9 cellular contexts compared by ENCODE assay signal in the genomic region with DNA sequence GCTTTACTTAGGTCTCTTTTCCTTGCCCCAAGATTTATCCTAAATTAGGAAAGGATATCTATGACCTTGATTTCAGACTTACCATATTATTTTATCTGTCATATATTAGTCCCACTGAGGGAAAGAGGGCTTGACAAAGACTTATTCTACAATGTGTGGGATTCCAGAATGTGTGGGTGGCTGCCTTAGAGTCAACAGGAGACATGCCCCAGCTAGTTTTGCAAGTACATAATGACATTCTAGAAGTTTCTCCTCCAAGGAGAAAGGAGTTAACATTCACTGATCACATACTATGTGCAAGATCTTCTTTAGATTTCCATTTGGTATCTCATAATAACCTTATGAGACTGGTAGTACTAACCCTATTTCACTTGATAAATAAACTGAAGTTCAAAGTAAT. TPM values are rescaled to one million over a fixed set of nuclear protein-coding genes. Genes with fewer than 3 reads are reported as not detected.
DNase-seq lines count a peak whose midpoint lies in the region; ATAC-seq, FAIRE-seq and TF ChIP-seq lines count a peak whose summit lies in the region.
"Had no signal": no experiment of that assay in that cellular context is flagged by ENCODE, and none has a peak within 500 bp of the region (broad histone marks: within the 10 kb centered on the region; RNA-seq: fewer than 3 reads in every experiment).

No MANE protein-coding gene starts in this region.

- peak overlapping the region; percentile 95 for H3K27ac Mint-ChIP-seq in activated T-cell treated with anti-CD3 and anti-CD28 coated beads, Interleukin-2, amount 50 U/mL, for 72 hours
- H3K27ac Mint-ChIP-seq in type B pancreatic cell (peak overlapping the region; percentile 87), HFFc6 (no peak overlapping the region)

- peaks cover 7 to 41% of the 10 kb centered on the region in 2 donors for H3K36me3 Mint-ChIP-seq in activated T-cell treated with anti-CD3 and anti-CD28 coated beads, Interleukin-2, amount 50 U/mL, for 72 hours (ENCODE audit: insufficient read depth in 2 of 2)
- H3K36me3 Mint-ChIP-seq in type B pancreatic cell = peaks cover 55% of the 10 kb centered on the region
- H3K36me3 Mint-ChIP-seq in HFFc6 (ENCODE audit: low read depth) = peaks cover 34% of the 10 kb centered on the region

- H3K27me3 ChIP-seq in mammary epithelial cell (ENCODE audit: insufficient read depth, low read length) = no peaks in the 10 kb centered on the region

- no peaks in the 10 kb centered on the region for H4K20me1 ChIP-seq in mammary epithelial cell (ENCODE audit: insufficient read depth, low read length)

- TF ChIP-seq POLR2A in GM12892 (IDR thresholded peaks at IDR 0.05; ENCODE audit: low read depth, low read length) = no peak

- no peaks in the 10 kb centered on the region for H3K9me3 ChIP-seq in mammary epithelial cell (replicated peaks; ENCODE audit: insufficient read depth, low read length)

- peak overlapping the region; percentile 26 for H3K9ac ChIP-seq in mammary epithelial cell (ENCODE audit: insufficient read depth, low read length)

- intact Hi-C loops in mammary epithelial cell (cut with micrococcal nuclease) = loop anchor here (5.0 kb wide), 1 partner anchor 61 kb away; no protein-coding TSS in a partner anchor

- dilution Hi-C loops in mammary epithelial cell (cut with HindIII; ENCODE audit: low sequenced_read_pairs) = no loop called here

- DNase-seq in activated T-cell treated with anti-CD3 and anti-CD28 coated beads, Interleukin-2, amount 50 U/mL, for 72 hours = no peak
- DNase-seq in activated T-cell treated with anti-CD3 and anti-CD28 coated beads for 4 hours (no peak), mammary epithelial cell (peak; percentile 78), type B pancreatic cell (ENCODE audit: extremely low spot score, unreplicated experiment) (no peak), HFFc6 (no peak), GM12892 (ENCODE audit: insufficient read length) (no peak), putamen (ENCODE audit: low spot score) (no peak)
- DNase-seq: SHP77 had no signal

- peaks cover 45% of the 10 kb centered on the region for H3K4me1 Mint-ChIP-seq in activated T-cell treated with anti-CD3 and anti-CD28 coated beads, Interleukin-2, amount 50 U/mL, for 72 hours (ENCODE audit: low read depth)
- H3K4me1 Mint-ChIP-seq in type B pancreatic cell (ENCODE audit: unreplicated experiment) (peaks cover under 1% of the 10 kb centered on the region), HFFc6 (ENCODE audit: low read depth) (peaks cover 17% of the 10 kb centered on the region)

- TF ChIP-seq CTCF in mammary epithelial cell (conservative IDR thresholded peaks at IDR 0.05 in 1 of 2, IDR thresholded peaks at IDR 0.05 in 1 of 2; ENCODE audit: extremely low read depth in 1 of 2, insufficient read depth in 1 of 2, low read depth in 1 of 2, low read length in 2 of 2) (no peak), type B pancreatic cell (conservative IDR thresholded peaks at IDR 0.05) (no peak), HFFc6 (IDR thresholded peaks at IDR 0.05) (no peak)

- peak; percentile 19 to 20 for ATAC-seq in activated T-cell treated with anti-CD3 and anti-CD28 coated beads, Interleukin-2, amount 50 U/mL, for 72 hours (replicated peaks in 1 of 2)
- peak; percentile 10 for ATAC-seq in HG02981 (IDR thresholded peaks at IDR 0.05; ENCODE audit: unreplicated experiment)

- in situ Hi-C loops in mammary epithelial cell (cut with MboI; ENCODE audit: low sequenced_read_pairs in 2 of 2) = no loop called here

- no peak for FAIRE-seq in GM12892 (lab: Jason Lieb, UNC)

- no TSS peak for BruUV-seq in mammary epithelial cell (replicated peaks; lab: Mats Ljungman, UMichigan)

- peaks cover 4% of the 10 kb centered on the region for H3K79me2 ChIP-seq in mammary epithelial cell (ENCODE audit: insufficient read depth, low read length)

- peaks cover 30% of the 10 kb centered on the region for H3K4me1 ChIP-seq in mammary epithelial cell (ENCODE audit: insufficient read depth, low read length)

- no peak overlapping the region for H2AFZ ChIP-seq in mammary epithelial cell (ENCODE audit: low read depth, low read length)

- no peaks in the 10 kb centered on the region for H3K27me3 Mint-ChIP-seq in activated T-cell treated with anti-CD3 and anti-CD28 coated beads, Interleukin-2, amount 50 U/mL, for 72 hours (ENCODE audit: low read depth)
- H3K27me3 Mint-ChIP-seq in type B pancreatic cell (no peaks in the 10 kb centered on the region), HFFc6 (ENCODE audit: insufficient read depth) (peaks cover 2% of the 10 kb centered on the region; the same call in 1 of the 2 replicates)

- H3K27ac ChIP-seq in mammary epithelial cell (ENCODE audit: insufficient read depth, low read depth, low read length) = peak overlapping the region; percentile 87

- CTCF ChIA-PET in mammary epithelial cell (lab: Charles Lee; ENCODE audit: low non-redundant PET) = no interaction called here

- no peaks in the 10 kb centered on the region for H3K9me3 Mint-ChIP-seq in activated T-cell treated with anti-CD3 and anti-CD28 coated beads, Interleukin-2, amount 50 U/mL, for 72 hours
- no peaks in the 10 kb centered on the region for H3K9me3 Mint-ChIP-seq in type B pancreatic cell
- no peaks in the 10 kb centered on the region for H3K9me3 Mint-ChIP-seq in HFFc6

- H3K4me3 ChIP-seq in mammary epithelial cell (replicated peaks in 1 of 3; ENCODE audit: insufficient read depth in 1 of 3, low read depth in 2 of 3, low read length in 3 of 3) = no peak overlapping the region

- peak overlapping the region; percentile 68 to 69 for H3K4me3 Mint-ChIP-seq in activated T-cell treated with anti-CD3 and anti-CD28 coated beads, Interleukin-2, amount 50 U/mL, for 72 hours
- H3K4me3 Mint-ChIP-seq in type B pancreatic cell = peak overlapping the region; percentile 59
- H3K4me3 Mint-ChIP-seq in HFFc6 = no peak overlapping the region

- peak overlapping the region; percentile 80 for H3K4me2 ChIP-seq in mammary epithelial cell (ENCODE audit: insufficient read depth, low read depth, low read length)

- peaks cover 7% of the 10 kb centered on the region for H3K36me3 ChIP-seq in mammary epithelial cell (ENCODE audit: insufficient read depth, low read length)

RNA-seq across cellular contexts. Expression of gene IRF5, which starts 25.1 kb away (rescaled TPM):
- total RNA-seq in activated T-cell treated with anti-CD3 and anti-CD28 coated beads, Interleukin-2, amount 50 U/mL, for 72 hours = 10 to 100 TPM; 23.1 to 30.3 TPM
- total RNA-seq in mammary epithelial cell (10 to 100 TPM; 10.9 to 12.7 TPM), type B pancreatic cell (ENCODE audit: low replicate concordance) (1.8 and 2.5 TPM in 2 replicates)
- 2.8 TPM for polyA plus RNA-seq in mammary epithelial cell
- polyA minus RNA-seq in mammary epithelial cell = 4.5 TPM
- total RNA-seq in HFFc6 (2021; fragmentation: NEBNext Ultra II Directional; extraction: Animal tissue kit (Norgen Biotek cat#: 25700)) = under 1 TPM in 1 of 6 experiments, not detected in 5; 0.09 TPM
- 52.9 TPM for polyA plus RNA-seq in GM12892 (2012; ENCODE audit: missing spikeins)

RNA-seq across cellular contexts. Expression of gene KCP, which starts 52.3 kb away (rescaled TPM):
- under 1 TPM in 1 of 2 donors, not detected in 1; 0.21 TPM for total RNA-seq in activated T-cell treated with anti-CD3 and anti-CD28 coated beads, Interleukin-2, amount 50 U/mL, for 72 hours
- total RNA-seq in mammary epithelial cell (under 1 TPM in 1 of 2 donors, not detected in 1; 0.50 TPM), type B pancreatic cell (ENCODE audit: low replicate concordance) (1.3 and 4.2 TPM in 2 replicates)
- 0.20 TPM for polyA plus RNA-seq in mammary epithelial cell
- not detected for polyA minus RNA-seq in mammary epithelial cell
- total RNA-seq in HFFc6 (2021; fragmentation: NEBNext Ultra II Directional; extraction: Animal tissue kit (Norgen Biotek cat#: 25700)) = under 1 TPM in 2 of 6 experiments, not detected in 4; 0.05 to 0.07 TPM
- 3.1 TPM for polyA plus RNA-seq in GM12892 (2012; ENCODE audit: missing spikeins)
